Comparison of ENCODE assay signal across 12 cellular contexts in genomic region chr1:173330149-173330951, GRCh38.
A peak's percentile ranks its signal among the peaks of the same experiment; 100 is the strongest.
DNase-seq lines count a peak whose midpoint lies in the region; ATAC-seq and TF ChIP-seq lines count a peak whose summit lies in the region.
"Had no signal": no experiment of that assay in that cellular context is flagged by ENCODE, and none has a peak within 500 bp of the region (broad histone marks: within the 10 kb centered on the region; RNA-seq: fewer than 3 reads in every experiment).

No MANE protein-coding gene starts in this region.

- no peak overlapping the region for H3K4me3 ChIP-seq in choroid plexus epithelial cell (ENCODE audit: low read depth, low read length)
- H3K4me3 ChIP-seq: transverse colon had no signal

- no peaks in the 10 kb centered on the region for H3K27me3 Mint-ChIP-seq in T-helper 2 cell treated with Interferon-gamma antibody and Interleukin-4, amounts not matched to agents 5 μg/mL and 100 μg/mL, for 36 hours (ENCODE audit: low read depth)
- H3K27me3 Mint-ChIP-seq: CD4-positive, CD25-positive, alpha-beta regulatory T cell had no signal

- no peak overlapping the region for H3K27ac Mint-ChIP-seq in T-helper 2 cell treated with Interferon-gamma antibody and Interleukin-4, amounts not matched to agents 5 μg/mL and 100 μg/mL, for 36 hours

- ATAC-seq in sciatic nerve (peak; percentile 66), HG02840 (IDR thresholded peaks at IDR 0.05; ENCODE audit: low FRiP score, unreplicated experiment) (no peak)
- ATAC-seq: activated CD4-positive, CD25-positive, alpha-beta regulatory T cell treated with anti-CD3 and anti-CD28 coated beads, Interleukin-2, amount 50 U/mL, for 24 hours had no signal

- H3K36me3 Mint-ChIP-seq in T-helper 2 cell treated with Interferon-gamma antibody and Interleukin-4, amounts not matched to agents 5 μg/mL and 100 μg/mL, for 36 hours (ENCODE audit: low read depth) = no peaks in the 10 kb centered on the region

- peak overlapping the region; percentile 52 for H3K4me3 Mint-ChIP-seq in T-helper 2 cell treated with Interferon-gamma antibody and Interleukin-4, amounts not matched to agents 5 μg/mL and 100 μg/mL, for 36 hours
- H3K4me3 Mint-ChIP-seq: CD4-positive, CD25-positive, alpha-beta regulatory T cell had no signal

- DNase-seq in T-helper 2 cell treated with Interferon-gamma antibody and Interleukin-4, amounts not matched to agents 5 μg/mL and 100 μg/mL, for 36 hours (ENCODE audit: low spot score) = no peak
- no peak for DNase-seq in T-helper 2 cell
- peak; percentile 74 for DNase-seq in OCI-M1 (lab: John Stamatoyannopoulos, UW)
- DNase-seq in choroid plexus epithelial cell (ENCODE audit: low read depth) = peak; percentile 81
- no peak for DNase-seq in sciatic nerve (ENCODE audit: low spot score)
- no peak for DNase-seq in retina
- no peak for DNase-seq in pons (ENCODE audit: low spot score)
- DNase-seq: CD4-positive, CD25-positive, alpha-beta regulatory T cell; NCI-H1092; transverse colon had no signal

- H3K4me1 Mint-ChIP-seq in T-helper 2 cell treated with Interferon-gamma antibody and Interleukin-4, amounts not matched to agents 5 μg/mL and 100 μg/mL, for 36 hours (ENCODE audit: low read depth) = peaks cover 14% of the 10 kb centered on the region

- intact Hi-C loops in sciatic nerve (cut with DNase I) = no loop called here

- H3K9me3 Mint-ChIP-seq in T-helper 2 cell treated with Interferon-gamma antibody and Interleukin-4, amounts not matched to agents 5 μg/mL and 100 μg/mL, for 36 hours = no peaks in the 10 kb centered on the region

- no peak for TF ChIP-seq CTCF in choroid plexus epithelial cell (conservative IDR thresholded peaks at IDR 0.05; ENCODE audit: low read depth, low read length)

Comparison
In these comparisons a context has a peak if more than half of its experiments do, and no peak if none do; other contexts are left out.
1. DNase-seq: peak in OCI-M1 (single experiment) and choroid plexus epithelial cell (single experiment); none in T-helper 2 cell treated with Interferon-gamma antibody and Interleukin-4, amounts not matched to agents 5 μg/mL and 100 μg/mL, for 36 hours (single experiment), T-helper 2 cell (0 of 5), sciatic nerve (single experiment), retina (single experiment) and pons (single experiment).